Comparison of ENCODE assay signal across 9 cellular contexts in the genomic region with DNA sequence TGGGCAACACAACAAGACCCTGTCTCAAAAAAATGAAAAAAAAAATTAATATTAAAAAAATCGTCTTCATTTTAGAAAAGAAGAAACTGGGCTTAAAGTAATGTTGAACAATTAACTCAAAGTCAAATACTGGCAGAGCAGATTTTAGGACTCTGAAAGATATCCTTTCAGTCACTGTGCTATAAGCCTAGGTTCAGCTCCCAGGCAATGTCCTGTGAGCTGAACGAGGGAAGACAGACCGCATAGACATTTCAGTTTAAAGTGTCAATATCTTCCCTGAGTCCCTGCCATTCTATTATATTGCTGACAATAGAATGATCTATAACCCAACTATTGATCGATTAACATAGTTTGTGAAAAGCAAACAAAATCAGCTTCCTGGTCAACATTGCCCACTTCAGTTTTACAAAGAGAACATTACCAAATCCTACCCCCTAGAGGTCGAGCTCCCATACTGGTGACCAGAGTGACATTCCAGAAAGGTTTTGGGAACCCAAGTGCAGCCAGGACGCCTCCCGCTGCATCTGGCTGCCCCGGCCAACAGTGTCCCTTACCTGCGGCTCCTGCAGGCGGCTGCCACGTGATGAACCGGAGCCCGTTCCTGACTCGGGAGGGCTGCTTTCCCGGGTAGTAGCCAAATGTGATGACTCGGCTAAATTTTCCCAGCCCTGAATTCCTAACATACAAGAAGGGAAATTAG. TPM values are rescaled to one million over a fixed set of nuclear protein-coding genes. Genes with fewer than 3 reads are reported as not detected.
A peak's percentile ranks its signal among the peaks of the same experiment; 100 is the strongest.
DNase-seq lines count a peak whose midpoint lies in the region; ATAC-seq, FAIRE-seq and TF ChIP-seq lines count a peak whose summit lies in the region.
"Had no signal": no experiment of that assay in that cellular context is flagged by ENCODE, and none has a peak within 500 bp of the region (broad histone marks: within the 10 kb centered on the region; RNA-seq: fewer than 3 reads in every experiment).

No MANE protein-coding gene starts in this region.

- peaks cover 0 to 5% of the 10 kb centered on the region in 2 experiments; a peak in 2 of 4 replicates for H3K4me1 ChIP-seq in SK-N-SH (ENCODE audit: control insufficient read depth in 1 of 2, insufficient read depth in 2 of 2, low read depth in 1 of 2, low read length in 1 of 2)
- H3K4me1 ChIP-seq in cardiac muscle cell (ENCODE audit: low read depth), result peaks cover 4% of the 10 kb centered on the region

- no peaks in the 10 kb centered on the region for H3K36me3 ChIP-seq in SK-N-SH (replicated peaks in 1 of 2; ENCODE audit: control insufficient read depth in 1 of 2, insufficient read depth in 2 of 2, low read length in 1 of 2)
- no peaks in the 10 kb centered on the region for H3K36me3 ChIP-seq in cardiac muscle cell

- no peaks in the 10 kb centered on the region for H3F3A ChIP-seq in SK-N-SH (replicated peaks; ENCODE audit: insufficient read depth)

- H3K9me2 ChIP-seq in SK-N-SH, result no peaks in the 10 kb centered on the region

- no peaks in the 10 kb centered on the region for H3K9me3 Mint-ChIP-seq in activated CD4-positive, alpha-beta T cell treated with anti-CD3 and anti-CD28 coated beads for 36 hours (ENCODE audit: low read depth)
- H3K9me3 Mint-ChIP-seq: stimulated activated naive CD8-positive, alpha-beta T cell treated with anti-CD3 and anti-CD28 coated beads, Interleukin-15, Interleukin-2, amounts not matched to agents 100 ng/mL and 50 ng/mL, for 24 hours had no signal

- no peaks in the 10 kb centered on the region for H4K20me1 ChIP-seq in SK-N-SH (ENCODE audit: insufficient read depth)

- POLR2A ChIA-PET in activated CD4-positive, alpha-beta T cell treated with anti-CD3 and anti-CD28 coated beads for 36 hours (lab: Charles Lee), result no interaction called here
- POLR2A ChIA-PET in SK-N-SH (lab: Yijun Ruan, JAX), result no interaction called here

- H3K4me1 Mint-ChIP-seq in activated CD4-positive, alpha-beta T cell treated with anti-CD3 and anti-CD28 coated beads for 36 hours, result no peaks in the 10 kb centered on the region

- peak overlapping the region; percentile 87 for H3K4me2 ChIP-seq in SK-N-SH

- H3K9ac ChIP-seq in SK-N-SH, result no peak overlapping the region

- FAIRE-seq in D721Med (lab: Jason Lieb, UNC), result no peak

- TF ChIP-seq RAD21 in SK-N-SH (IDR thresholded peaks at IDR 0.05; ENCODE audit: low read length), result no peak

- TF ChIP-seq CTCF in SK-N-SH (IDR thresholded peaks at IDR 0.05) (no peak), cardiac muscle cell (IDR thresholded peaks at IDR 0.05; ENCODE audit: low read depth, low read length) (no peak), D721Med (IDR thresholded peaks at IDR 0.05; ENCODE audit: insufficient read depth, missing control alignments) (no peak)

- ATAC-seq in activated CD4-positive, alpha-beta T cell treated with anti-CD3 and anti-CD28 coated beads for 36 hours, result no peak

- no peaks in the 10 kb centered on the region for H3K79me2 ChIP-seq in SK-N-SH (ENCODE audit: insufficient read depth)

- peaks cover 16% of the 10 kb centered on the region for H3K27me3 Mint-ChIP-seq in activated CD4-positive, alpha-beta T cell treated with anti-CD3 and anti-CD28 coated beads for 36 hours

- no peak overlapping the region for H3K27ac Mint-ChIP-seq in activated CD4-positive, alpha-beta T cell treated with anti-CD3 and anti-CD28 coated beads for 36 hours
- H3K27ac Mint-ChIP-seq: stimulated activated naive CD8-positive, alpha-beta T cell treated with anti-CD3 and anti-CD28 coated beads, Interleukin-15, Interleukin-2, amounts not matched to agents 100 ng/mL and 50 ng/mL, for 24 hours had no signal

- H3K27ac ChIP-seq in SK-N-SH (ENCODE audit: low read depth in 2 of 2, low read length in 1 of 2), result no peak overlapping the region
- no peak overlapping the region for H3K27ac ChIP-seq in cardiac muscle cell

- peak overlapping the region; percentile 65 for H2AFZ ChIP-seq in SK-N-SH (ENCODE audit: low read depth)

- H3K9me3 ChIP-seq in SK-N-SH, result no peaks in the 10 kb centered on the region
- no peaks in the 10 kb centered on the region for H3K9me3 ChIP-seq in cardiac muscle cell (ENCODE audit: low read depth)

- intact Hi-C loops in activated CD4-positive, alpha-beta T cell treated with anti-CD3 and anti-CD28 coated beads for 36 hours (cut with DNase I, micrococcal nuclease), result no loop called here

- no peaks in the 10 kb centered on the region for H3K36me3 Mint-ChIP-seq in activated CD4-positive, alpha-beta T cell treated with anti-CD3 and anti-CD28 coated beads for 36 hours (ENCODE audit: low read depth)

- TF ChIP-seq EP300 in SK-N-SH (IDR thresholded peaks at IDR 0.05; ENCODE audit: borderline replicate concordance in 1 of 2, low read depth in 1 of 2, low read length in 1 of 2), result no peak

- CTCF ChIA-PET in activated CD4-positive, alpha-beta T cell treated with anti-CD3 and anti-CD28 coated beads for 36 hours (lab: Charles Lee), result interaction anchor here (0.5 to 1.9 kb wide), 11 partner anchors 12 to 367 kb away, joined by 3 to 5 read pairs (median 3); no protein-coding TSS in a partner anchor
- CTCF ChIA-PET in SK-N-SH (lab: Yijun Ruan, JAX), result interaction anchor here (0.6 to 2.8 kb wide), 17 partner anchors 8 to 468 kb away, joined by 3 to 17 read pairs (median 4); no protein-coding TSS in a partner anchor

- peak; percentile 9 for DNase-seq in activated CD4-positive, alpha-beta T cell treated with anti-CD3 and anti-CD28 coated beads for 36 hours
- DNase-seq in activated CD4-positive, alpha-beta T cell treated with anti-CD3 and anti-CD28 coated beads for 4 hours, result no peak
- DNase-seq in SK-N-SH (peak; percentile 48), cardiac muscle cell (ENCODE audit: low read depth in 1 of 2, low spot score in 1 of 2) (peak; percentile 49 to 65), pons (ENCODE audit: low spot score) (peak; percentile 56), D721Med (ENCODE audit: insufficient read length, low spot score) (no peak)
- DNase-seq in activated naive CD4-positive, alpha-beta T cell treated with Interleukin-2 at 50 U/mL for 16 hours, result no peak
- DNase-seq in activated CD4-positive, alpha-beta T cell treated with anti-CD3 and anti-CD28 coated beads, Interleukin-2, amount 50 U/mL, for 1 hour, result no peak

- H3K4me3 ChIP-seq in SK-N-SH (ENCODE audit: low read depth in 2 of 2, low read length in 1 of 2) (peak overlapping the region; percentile 32 to 54), cardiac muscle cell (peak overlapping the region; percentile 22)

- H3K27me3 ChIP-seq in SK-N-SH (ENCODE audit: insufficient read depth) (no peaks in the 10 kb centered on the region; the same call in 1 of the 2 replicates), cardiac muscle cell (no peaks in the 10 kb centered on the region)

- no peak overlapping the region for H3K4me3 Mint-ChIP-seq in activated CD4-positive, alpha-beta T cell treated with anti-CD3 and anti-CD28 coated beads for 36 hours
- H3K4me3 Mint-ChIP-seq: stimulated activated naive CD8-positive, alpha-beta T cell treated with anti-CD3 and anti-CD28 coated beads, Interleukin-15, Interleukin-2, amounts not matched to agents 100 ng/mL and 50 ng/mL, for 24 hours had no signal

- WGBS in SK-N-SH (ENCODE audit: low lambda C conversion rate), result 21% methylated on average over 16 of the region's 16 CpGs

TF ChIP-seq in SK-N-SH, 30 proteins besides CTCF, POLR2A, EP300 and RAD21:
- TF ChIP-seq TEAD4 (IDR thresholded peaks at IDR 0.05; ENCODE audit: borderline replicate concordance, insufficient read depth) (no peak), NRF1 (IDR thresholded peaks at IDR 0.05; ENCODE audit: low read depth, low read length) (no peak), CHD2 (IDR thresholded peaks at IDR 0.05; ENCODE audit: low read length, partially characterized antibody) (no peak), GABPA (IDR thresholded peaks at IDR 0.05; ENCODE audit: low read depth) (no peak), RCOR1 (IDR thresholded peaks at IDR 0.05; ENCODE audit: low read length) (no peak)
- TF ChIP-seq, protein P1, sequence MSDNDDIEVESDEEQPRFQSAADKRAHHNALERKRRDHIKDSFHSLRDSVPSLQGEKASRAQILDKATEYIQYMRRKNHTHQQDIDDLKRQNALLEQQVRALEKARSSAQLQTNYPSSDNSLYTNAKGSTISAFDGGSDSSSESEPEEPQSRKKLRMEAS (IDR thresholded peaks at IDR 0.05; ENCODE audit: low read depth), result 0 out of 2 replicates have a peak, but pooled peaks have one; percentile 3
- TF ChIP-seq, protein P2, sequence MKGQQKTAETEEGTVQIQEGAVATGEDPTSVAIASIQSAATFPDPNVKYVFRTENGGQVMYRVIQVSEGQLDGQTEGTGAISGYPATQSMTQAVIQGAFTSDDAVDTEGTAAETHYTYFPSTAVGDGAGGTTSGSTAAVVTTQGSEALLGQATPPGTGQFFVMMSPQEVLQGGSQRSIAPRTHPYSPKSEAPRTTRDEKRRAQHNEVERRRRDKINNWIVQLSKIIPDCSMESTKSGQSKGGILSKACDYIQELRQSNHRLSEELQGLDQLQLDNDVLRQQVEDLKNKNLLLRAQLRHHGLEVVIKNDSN (IDR thresholded peaks at IDR 0.05; ENCODE audit: borderline replicate concordance, low read depth), result peak; percentile 51; the same call in 1 of the 2 replicates

RNA-seq across cellular contexts. Expression of a gene that starts 0.6 kb away (rescaled TPM):
- not detected for total RNA-seq in activated CD4-positive, alpha-beta T cell treated with anti-CD3 and anti-CD28 coated beads for 36 hours
- polyA plus RNA-seq in SK-N-SH (2012; rRNA removed), result not detected in 2 replicates
- polyA plus RNA-seq in SK-N-SH (2012; cell fraction: cytosol; rRNA removed), result 0.01 TPM in 2 replicates
- polyA plus RNA-seq in SK-N-SH (2012; cell fraction: nucleus; rRNA removed), result not detected in 2 replicates
- not detected in 2 replicates for total RNA-seq in cardiac muscle cell
- polyA plus RNA-seq in cardiac muscle cell, result 1.3 TPM in 1 of 2 replicates, not detected in the other

RNA-seq across cellular contexts. Expression of a gene that starts 59.7 kb away (rescaled TPM):
- total RNA-seq in activated CD4-positive, alpha-beta T cell treated with anti-CD3 and anti-CD28 coated beads for 36 hours, result 100 to 1,000 TPM; 146 to 178 TPM
- 35.1 and 41.8 TPM in 2 replicates for polyA plus RNA-seq in SK-N-SH (2012; rRNA removed)
- 46.2 and 56.0 TPM in 2 replicates for polyA plus RNA-seq in SK-N-SH (2012; cell fraction: cytosol; rRNA removed)
- 21.2 and 34.3 TPM in 2 replicates for polyA plus RNA-seq in SK-N-SH (2012; cell fraction: nucleus; rRNA removed)
- 33.4 and 47.3 TPM in 2 replicates for total RNA-seq in cardiac muscle cell
- polyA plus RNA-seq in cardiac muscle cell, result 33.9 and 46.7 TPM in 2 replicates

Comparison
In these comparisons a context has a peak if more than half of its experiments do, and no peak if none do; other contexts are left out.
1. DNase-seq: peak in activated CD4-positive, alpha-beta T cell treated with anti-CD3 and anti-CD28 coated beads for 36 hours (single experiment), SK-N-SH (single experiment), cardiac muscle cell (2 of 2) and pons (single experiment); none in activated CD4-positive, alpha-beta T cell treated with anti-CD3 and anti-CD28 coated beads for 4 hours (0 of 2), activated naive CD4-positive, alpha-beta T cell treated with Interleukin-2 at 50 U/mL for 16 hours (single experiment), activated CD4-positive, alpha-beta T cell treated with anti-CD3 and anti-CD28 coated beads, Interleukin-2, amount 50 U/mL, for 1 hour (single experiment) and D721Med (single experiment).